In genomic region chr3:66220602-66221377, GRCh38 we compare ENCODE assay signal across 8 cellular contexts. TPM values are rescaled to one million over a fixed set of nuclear protein-coding genes. Genes with fewer than 3 reads are reported as not detected.
DNase-seq lines count a peak whose midpoint lies in the region; ATAC-seq lines count a peak whose summit lies in the region.

SLC25A26 (plus strand) TSS chr3:66221001; CDS start chr3:66221095, 94 bp downstream.

- no peaks in the 10 kb centered on the region for H3K27me3 ChIP-seq in CD8-positive, alpha-beta memory T cell (ENCODE audit: insufficient read depth, low read length, poor library complexity, severe bottlenecking)

- H3K9me3 Mint-ChIP-seq in CD8-positive, alpha-beta memory T cell: no peaks in the 10 kb centered on the region

- H3K27me3 Mint-ChIP-seq in CD8-positive, alpha-beta memory T cell: peaks cover 0 to 9% of the 10 kb centered on the region in 2 donors

- CTCF ChIA-PET in CD8-positive, alpha-beta memory T cell (lab: Charles Lee): no interaction called here

- peaks cover 1 to 34% (median 2%) of the 10 kb centered on the region in 3 donors for H3K36me3 Mint-ChIP-seq in CD8-positive, alpha-beta memory T cell

- H3K27ac ChIP-seq in CD8-positive, alpha-beta memory T cell (ENCODE audit: low read depth, low read length): peak within 1 kb of the TSS; percentile 64

- peak within 1 kb of the TSS; percentile 92 for H3K4me3 ChIP-seq in CD8-positive, alpha-beta memory T cell (ENCODE audit: low read length)

- H3K27ac Mint-ChIP-seq in CD8-positive, alpha-beta memory T cell: peak within 1 kb of the TSS; percentile 68 to 99 (median 92)

- ATAC-seq in GM19468 (IDR thresholded peaks at IDR 0.05; ENCODE audit: extremely low read depth, unreplicated experiment): peak; percentile 96

- POLR2A ChIA-PET in CD8-positive, alpha-beta memory T cell (lab: Charles Lee): interaction anchor here (0.5 kb wide), 1 partner anchor 14 kb away, joined by 3 read pairs; no protein-coding TSS in a partner anchor

- H3K4me3 Mint-ChIP-seq in CD8-positive, alpha-beta memory T cell: peak within 1 kb of the TSS; percentile 88 to 96 (median 93)

- H3K4me1 ChIP-seq in CD8-positive, alpha-beta memory T cell (ENCODE audit: insufficient read depth, low read length): peaks cover 16% of the 10 kb centered on the region

- no peaks in the 10 kb centered on the region for H3K36me3 ChIP-seq in CD8-positive, alpha-beta memory T cell (ENCODE audit: insufficient read depth, low read length)

- peaks cover 30 to 55% (median 51%) of the 10 kb centered on the region in 3 donors for H3K4me1 Mint-ChIP-seq in CD8-positive, alpha-beta memory T cell

- no peaks in the 10 kb centered on the region for H3K9me3 ChIP-seq in CD8-positive, alpha-beta memory T cell (ENCODE audit: low read length)

- peak; percentile 96 to 99 (median 97) for DNase-seq in CD8-positive, alpha-beta memory T cell
- DNase-seq in HS-5 (ENCODE audit: low read depth) (peak; percentile 82), lung microvascular endothelial cell (ENCODE audit: low read depth in 2 of 2) (peak; percentile 96)
- DNase-seq in NK-92 treated with Interleukin-12 subunit alpha and Interleukin-12 subunit beta, amount 100 ng/mL, for 24 hours (lab: John Stamatoyannopoulos, UW): peak; percentile 92
- peak; percentile 97 for DNase-seq in activated CD8-positive, alpha-beta memory T cell treated with anti-CD3 and anti-CD28 coated beads for 24 hours
- peak; percentile 94 for DNase-seq in effector CD8-positive, alpha-beta T cell (lab: John Stamatoyannopoulos, UW)
- DNase-seq in stimulated activated CD4-positive, alpha-beta T cell treated with anti-CD3 and anti-CD28 coated beads, TNF-alpha, amount 100 ng/mL, for 48 hours (ENCODE audit: low read depth in 3 of 3): peak; percentile 89 to 97 (median 95)

RNA-seq across cellular contexts. Expression of gene SLC25A26, which starts in this region (rescaled TPM):
- total RNA-seq in CD8-positive, alpha-beta memory T cell: 10 to 100 TPM; 18.9 to 22.5 TPM
- 38.4 TPM for polyA plus RNA-seq in CD8-positive, alpha-beta memory T cell
- 11.9 and 14.6 TPM in 2 replicates for total RNA-seq in lung microvascular endothelial cell

Comparison
In these comparisons a context has a peak if more than half of its experiments do, and no peak if none do; other contexts are left out.
1. Peak in every context shown above with its lines: DNase-seq, ATAC-seq, H3K4me3 ChIP-seq and H3K27ac ChIP-seq.